30 cellular contexts compared by ENCODE assay signal in genomic region chr7:99822731-99823718, GRCh38. TPM values are rescaled to one million over a fixed set of nuclear protein-coding genes. Genes with fewer than 3 reads are reported as not detected.
"Had no signal": no experiment of that assay in that cellular context is flagged by ENCODE, and none has a peak within 500 bp of the region (broad histone marks: within the 10 kb centered on the region; RNA-seq: fewer than 3 reads in every experiment).

No MANE protein-coding gene starts in this region.

- H3K27ac Mint-ChIP-seq: activated naive CD8-positive, alpha-beta T cell; activated T-helper 2 cell treated with anti-CD3 and anti-CD28 coated beads, Interferon-gamma antibody, Interleukin-2, Interleukin-4, amounts not matched to agents 10 μg/mL and 5 μg/mL and 100 μg/mL, durations not matched to agents 14 hours and 24 hours and 36 hours; memory B cell; nephron; stimulated activated memory B cell treated with anti-CD40 and anti-IgM and Interleukin-4, amounts not matched to agents 10 μg/mL and 1 μg/mL and 100 μg/mL, for 72 hours; T-helper 1 cell treated with Interleukin-12 subunit alpha and Interleukin-12 subunit beta and Interleukin-4 antibody, amounts not matched to agents 30 μg/mL and 1 μg/mL, for 36 hours had no signal

- ATAC-seq: activated T-cell treated with anti-CD3 and anti-CD28 coated beads, Interleukin-2, amount 50 U/mL, for 4 hours; sciatic nerve; stimulated activated memory B cell treated with anti-CD40 and anti-IgM and Interleukin-4, amounts not matched to agents 10 μg/mL and 1 μg/mL and 100 μg/mL, for 72 hours had no signal

- H3K36me3 Mint-ChIP-seq: activated naive CD8-positive, alpha-beta T cell; memory B cell; stimulated activated memory B cell treated with anti-CD40 and anti-IgM and Interleukin-4, amounts not matched to agents 10 μg/mL and 1 μg/mL and 100 μg/mL, for 72 hours had no signal

- DNase-seq: activated CD4-positive, alpha-beta T cell treated with anti-CD3 and anti-CD28 coated beads for 4 hours; activated CD4-positive, alpha-beta T cell treated with anti-CD3 and anti-CD28 coated beads, Interleukin-2, amount 50 U/mL, for 48 hours; activated CD4-positive, CD25-positive, alpha-beta regulatory T cell; activated CD8-positive, alpha-beta memory T cell treated with anti-CD3 and anti-CD28 coated beads, Interleukin-2, amount 50 U/mL, for 48 hours; activated naive CD4-positive, alpha-beta T cell; activated T-cell treated with anti-CD3 and anti-CD28 coated beads, Interleukin-2, amount 50 U/mL, for 4 hours; foreskin fibroblast; stimulated activated CD4-positive, alpha-beta T cell treated with anti-CD3 and anti-CD28 coated beads, Interleukin-15, amount 100 ng/mL, for 24 hours; T1000; trophoblast cell had no signal

- H3K4me1 Mint-ChIP-seq: central memory CD8-positive, alpha-beta T cell; memory B cell; stimulated activated memory B cell treated with anti-CD40 and anti-IgM and Interleukin-4, amounts not matched to agents 10 μg/mL and 1 μg/mL and 100 μg/mL, for 72 hours had no signal

- H3K9me3 Mint-ChIP-seq: activated T-cell treated with anti-CD3 and anti-CD28 coated beads, Interleukin-2, amount 50 U/mL, for 4 hours; activated T-helper 2 cell treated with anti-CD3 and anti-CD28 coated beads, Interferon-gamma antibody, Interleukin-2, Interleukin-4, amounts not matched to agents 10 μg/mL and 5 μg/mL and 100 μg/mL, durations not matched to agents 14 hours and 24 hours and 36 hours; central memory CD8-positive, alpha-beta T cell; nephron; stimulated activated memory B cell treated with anti-CD40 and anti-IgM and Interleukin-4, amounts not matched to agents 10 μg/mL and 1 μg/mL and 100 μg/mL, for 72 hours; T-helper 1 cell treated with Interleukin-12 subunit alpha and Interleukin-12 subunit beta and Interleukin-4 antibody, amounts not matched to agents 30 μg/mL and 1 μg/mL, for 36 hours had no signal

- H3K4me3 Mint-ChIP-seq: activated naive CD8-positive, alpha-beta T cell; activated T-cell treated with anti-CD3 and anti-CD28 coated beads, Interleukin-2, amount 50 U/mL, for 4 hours; central memory CD8-positive, alpha-beta T cell; memory B cell; nephron; stimulated activated memory B cell treated with anti-CD40 and anti-IgM and Interleukin-4, amounts not matched to agents 10 μg/mL and 1 μg/mL and 100 μg/mL, for 72 hours; T-helper 1 cell treated with Interleukin-12 subunit alpha and Interleukin-12 subunit beta and Interleukin-4 antibody, amounts not matched to agents 30 μg/mL and 1 μg/mL, for 36 hours had no signal

RNA-seq across cellular contexts. Expression of gene CYP3A43, which starts 4.8 kb away (rescaled TPM):
- total RNA-seq: activated CD8-positive, alpha-beta memory T cell treated with anti-CD3 and anti-CD28 coated beads for 36 hours; activated T-cell treated with anti-CD3 and anti-CD28 coated beads, Interleukin-2, amount 50 U/mL, for 4 hours; activated T-helper 2 cell treated with anti-CD3 and anti-CD28 coated beads, Interferon-gamma antibody, Interleukin-2, Interleukin-4, amounts not matched to agents 10 μg/mL and 5 μg/mL and 100 μg/mL, durations not matched to agents 14 hours and 24 hours and 36 hours; adrenal gland; ascending aorta; fibroblast of lung; glomerular endothelial cell; kidney epithelial cell; lower leg skin; myocyte; pulmonary artery endothelial cell; smooth muscle cell; temporal lobe; vagina had no signal

RNA-seq across cellular contexts. Expression of gene CYP3A4, which starts 39.0 kb away (rescaled TPM):
- total RNA-seq: activated CD8-positive, alpha-beta memory T cell treated with anti-CD3 and anti-CD28 coated beads for 36 hours; activated T-helper 2 cell treated with anti-CD3 and anti-CD28 coated beads, Interferon-gamma antibody, Interleukin-2, Interleukin-4, amounts not matched to agents 10 μg/mL and 5 μg/mL and 100 μg/mL, durations not matched to agents 14 hours and 24 hours and 36 hours; ascending aorta; glomerular endothelial cell; kidney epithelial cell; pulmonary artery endothelial cell; sciatic nerve; smooth muscle cell; temporal lobe; vagina had no signal

RNA-seq across cellular contexts. Expression of gene OR2AE1, which starts 53.8 kb away (rescaled TPM):
- total RNA-seq: activated CD8-positive, alpha-beta memory T cell treated with anti-CD3 and anti-CD28 coated beads for 36 hours; ascending aorta; glomerular endothelial cell; kidney epithelial cell; myocyte; sciatic nerve; smooth muscle cell; vagina had no signal
